8 cellular contexts compared by ENCODE assay signal in the genomic region with DNA sequence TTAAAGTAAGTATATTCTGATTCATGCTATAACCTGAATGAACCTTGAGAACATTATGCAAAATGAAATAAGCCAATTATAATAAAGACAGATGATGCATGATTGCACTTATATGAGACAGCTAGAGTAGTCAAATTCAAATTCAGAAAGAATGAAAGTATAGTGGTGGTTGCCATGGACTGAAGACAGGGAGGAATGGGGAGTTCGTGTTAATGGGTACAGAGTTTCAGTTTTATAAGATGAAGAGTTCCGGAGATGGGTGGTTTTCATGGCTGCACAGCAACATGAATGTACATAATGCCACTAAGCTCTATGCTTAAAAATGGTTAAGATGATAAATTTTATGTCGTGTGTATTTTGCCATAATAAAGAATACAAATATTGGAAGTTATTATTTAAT.
"Had no signal": no experiment of that assay in that cellular context is flagged by ENCODE, and none has a peak within 500 bp of the region (broad histone marks: within the 10 kb centered on the region; RNA-seq: fewer than 3 reads in every experiment).

No MANE protein-coding gene starts in this region.

- H3K36me3 Mint-ChIP-seq: IgD-negative memory B cell had no signal

- H3K27ac Mint-ChIP-seq: IgD-negative memory B cell had no signal

- H3K9ac ChIP-seq: KMS-11 had no signal

- H3K4me3 Mint-ChIP-seq: IgD-negative memory B cell had no signal

- H3K4me3 ChIP-seq: K562 had no signal

- H3K4me2 ChIP-seq: KMS-11 had no signal

- H3K27ac ChIP-seq: HL-60, KMS-11 had no signal

- H3K4me1 Mint-ChIP-seq: IgD-negative memory B cell had no signal

- ATAC-seq: HepG2, K562 had no signal

- H3K27me3 Mint-ChIP-seq: IgD-negative memory B cell had no signal

- DNase-seq: IMR-90, KBM-7, KG1 had no signal
